ENCODE assay signal across 8 cellular contexts in genomic region chr1:22385537-22385936, GRCh38.
"Had no signal": no experiment of that assay in that cellular context is flagged by ENCODE, and none has a peak within 500 bp of the region (broad histone marks: within the 10 kb centered on the region; RNA-seq: fewer than 3 reads in every experiment).

No MANE protein-coding gene starts in this region.

- ATAC-seq: GM12878 had no signal

- FAIRE-seq: G401.6, GM12878, GM12891, GM12892, GM18507, GM19239 had no signal

- DNase-seq: GDM1, GF-D8 had no signal

- H3K4me3 ChIP-seq: GM12878 had no signal
